Comparison of ENCODE assay signal across 8 cellular contexts in genomic region chr4:7987148-7987989, GRCh38. TPM values are rescaled to one million over a fixed set of nuclear protein-coding genes. Genes with fewer than 3 reads are reported as not detected.
DNase-seq lines count a peak whose midpoint lies in the region; ATAC-seq and TF ChIP-seq lines count a peak whose summit lies in the region.

No MANE protein-coding gene starts in this region.

- no peaks in the 10 kb centered on the region for H3K36me3 Mint-ChIP-seq in T-helper 17 cell (ENCODE audit: low read depth)

- peaks cover 0 to 54% of the 10 kb centered on the region in 2 donors for H3K36me3 ChIP-seq in gastrocnemius medialis

- peaks cover 4% of the 10 kb centered on the region for H3K27me3 Mint-ChIP-seq in T-helper 17 cell

- ATAC-seq in GM21737 (IDR thresholded peaks at IDR 0.05; ENCODE audit: unreplicated experiment) (peak; percentile 72), T-helper 17 cell (peak; percentile 89), right cardiac atrium (peak; percentile 70 to 74), gastrocnemius medialis (peak; percentile 42 to 60), HG02763 (IDR thresholded peaks at IDR 0.05; ENCODE audit: unreplicated experiment) (no peak)

- no peak overlapping the region for H3K4me3 ChIP-seq in right cardiac atrium (ENCODE audit: low read length)
- no peak overlapping the region for H3K4me3 ChIP-seq in gastrocnemius medialis

- no peaks in the 10 kb centered on the region for H3K4me1 ChIP-seq in right cardiac atrium (ENCODE audit: control insufficient read depth, insufficient read depth, low read length)
- H3K4me1 ChIP-seq in gastrocnemius medialis: peaks cover 19 to 21% of the 10 kb centered on the region in 2 donors

- no peak overlapping the region for H3K4me3 Mint-ChIP-seq in T-helper 17 cell

- H3K27ac Mint-ChIP-seq in T-helper 17 cell: peak overlapping the region; percentile 66

- intact Hi-C loops in right cardiac atrium (cut with DNase I): loop anchor here (1.0 to 5.0 kb wide), 3 partner anchors 183 to 185 kb away; no protein-coding TSS in a partner anchor
- intact Hi-C loops in gastrocnemius medialis (cut with DNase I; ENCODE audit: low total_unique reads): loop anchor here (2.0 kb wide), 1 partner anchor 185 kb away; no protein-coding TSS in a partner anchor

- H3K9me3 ChIP-seq in T-helper 17 cell (ENCODE audit: control insufficient read depth, low read length, poor library complexity, severe bottlenecking) (no peaks in the 10 kb centered on the region), right cardiac atrium (ENCODE audit: control insufficient read depth, low read length) (no peaks in the 10 kb centered on the region), gastrocnemius medialis (no peaks in the 10 kb centered on the region)

- no peak for TF ChIP-seq POLR2A in gastrocnemius medialis (IDR thresholded peaks at IDR 0.05)

- H3K27me3 ChIP-seq in right cardiac atrium (ENCODE audit: control insufficient read depth, insufficient read depth) (no peaks in the 10 kb centered on the region), gastrocnemius medialis (no peaks in the 10 kb centered on the region)

- TF ChIP-seq CTCF in gastrocnemius medialis (IDR thresholded peaks at IDR 0.05 in 4 of 5, conservative IDR thresholded peaks at IDR 0.05 in 1 of 5): peak; percentile 77 to 85 (median 84)

- WGBS in right cardiac atrium: 53% methylated on average over 10 of the region's 10 CpGs

- in situ Hi-C loops in gastrocnemius medialis (cut with MboI; ENCODE audit: low sequenced_read_pairs in 4 of 4): loop anchor here in 3 of 4 donors (5.0 to 25.0 kb wide), 2 partner anchors 175 to 185 kb away; no protein-coding TSS in a partner anchor

- H3K27ac ChIP-seq in right cardiac atrium (ENCODE audit: low read length) (no peak overlapping the region), gastrocnemius medialis (peak overlapping the region; percentile 58 to 66 (median 65))

- peaks cover 2% of the 10 kb centered on the region for H3K4me1 Mint-ChIP-seq in T-helper 17 cell

- DNase-seq in Daoy (ENCODE audit: low read depth) (peak; percentile 77), NAMALWA (ENCODE audit: low spot score) (peak; percentile 81), T-helper 17 cell (peak; percentile 50 to 63 (median 52)), anterior cingulate cortex (lab: John Stamatoyannopoulos, UW) (peak in 51 of 58 donors; percentile 6 to 82 (median 42)), right cardiac atrium (peak; percentile 71 to 89 (median 80)), gastrocnemius medialis (peak; percentile 35 to 75)

RNA-seq across cellular contexts. Expression of gene AFAP1, which starts 47.7 kb away (rescaled TPM):
- total RNA-seq in Daoy (2014; rRNA removed; shearing (Covaris generic)): 34.4 and 42.0 TPM in 2 replicates
- total RNA-seq in T-helper 17 cell: 10 to 100 TPM; 17.6 to 26.7 TPM
- 10 to 100 TPM; 21.9 to 43.6 (median 26.7) TPM for total RNA-seq in right cardiac atrium
- 7.8 TPM for polyA plus RNA-seq in right cardiac atrium
- total RNA-seq in gastrocnemius medialis: 1 to 10 TPM; 1.5 to 8.6 (median 3.5) TPM
